In genomic region chr2:178473373-178473772, GRCh38 we compare ENCODE assay signal across 31 cellular contexts. TPM values are rescaled to one million over a fixed set of nuclear protein-coding genes. Genes with fewer than 3 reads are reported as not detected.
"Had no signal": no experiment of that assay in that cellular context is flagged by ENCODE, and none has a peak within 500 bp of the region (broad histone marks: within the 10 kb centered on the region; RNA-seq: fewer than 3 reads in every experiment).

No MANE protein-coding gene starts in this region.

- DNase-seq: activated CD4-positive, alpha-beta T cell treated with anti-CD3 and anti-CD28 coated beads for 1 hour; activated CD4-positive, alpha-beta T cell treated with anti-CD3 and anti-CD28 coated beads for 48 hours; activated CD4-positive, alpha-beta T cell treated with anti-CD3 and anti-CD28 coated beads, Interleukin-2, amount 50 U/mL, for 4 hours; activated CD4-positive, CD25-positive, alpha-beta regulatory T cell; activated CD8-positive, alpha-beta T cell treated with anti-CD3 and anti-CD28 coated beads, Interleukin-2, amount 10 ng/mL, durations not matched to agents 7 days and 5 days; activated gamma-delta T cell; activated naive CD4-positive, alpha-beta T cell treated with Interleukin-2 at 50 U/mL for 16 hours; activated T-cell treated with anti-CD3 and anti-CD28 coated beads, Interleukin-2, amount 50 U/mL, for 24 hours; brain microvascular endothelial cell; colonic mucosa; Karpas-422; NCI-H1048; NCI-H1105 treated with DMSO at 0.1 percent for 48 hours; NCI-H1436; NCI-H1694; NCI-H1930; NCI-H2081 treated with DMSO at 0.1 percent for 48 hours; NCI-H345; NCI-H524 treated with DMSO at 0.1 percent for 48 hours; SHP77; SJCRH30; SW 1271; T-helper 1 cell; T-helper 2 cell; T-helper 9 cell; WERI-Rb-1 had no signal

- H3K9me3 ChIP-seq: adrenal gland, colonic mucosa, MG63, SJCRH30 had no signal

- H3K4me1 ChIP-seq: colonic mucosa, SJCRH30 had no signal

- H3K4me3 ChIP-seq: adrenal gland, colonic mucosa, MG63, SJCRH30 had no signal

- H3K36me3 ChIP-seq: adrenal gland, brain microvascular endothelial cell, colonic mucosa, MG63 had no signal

- H3K27me3 ChIP-seq: adrenal gland, brain microvascular endothelial cell, colonic mucosa, MG63, SJCRH30 had no signal

- ATAC-seq: activated CD8-positive, alpha-beta T cell treated with anti-CD3 and anti-CD28 coated beads, Interleukin-2, amount 10 ng/mL, durations not matched to agents 7 days and 5 days; activated naive CD4-positive, alpha-beta T cell treated with anti-CD3 and anti-CD28 coated beads, Interleukin-2, amount 50 U/mL, for 72 hours; Panc1 had no signal

- H3K27ac ChIP-seq: adrenal gland, brain microvascular endothelial cell, colonic mucosa, SJCRH30, WERI-Rb-1 had no signal

RNA-seq across cellular contexts. Expression of gene PJVK, which starts 22.2 kb away (rescaled TPM):
- total RNA-seq: RPMI7951 had no signal
